Comparison of ENCODE assay signal across 8 cellular contexts in genomic region chr6:112087136-112087908, GRCh38. TPM values are rescaled to one million over a fixed set of nuclear protein-coding genes. Genes with fewer than 3 reads are reported as not detected.
DNase-seq lines count a peak whose midpoint lies in the region; ATAC-seq, FAIRE-seq and TF ChIP-seq lines count a peak whose summit lies in the region.

Gene FAM229B (plus strand): TSS chr6:112087591. CDS start chr6:112099284, 11,693 bp downstream.
Gene TUBE1 (minus strand): TSS chr6:112087482. CDS start chr6:112087434, 48 bp downstream.

- H3K9me3 ChIP-seq in ES-I3 (ENCODE audit: control insufficient read depth, insufficient read depth, low read length) (no peaks in the 10 kb centered on the region), Loucy (ENCODE audit: insufficient read depth, low read depth, low read length) (no peaks in the 10 kb centered on the region), RWPE2 (ENCODE audit: severe bottlenecking) (no peaks in the 10 kb centered on the region), neural progenitor cell (ENCODE audit: low read depth) (no peaks in the 10 kb centered on the region)

- H3K4me1 ChIP-seq in ES-I3 (ENCODE audit: insufficient read depth, low read length), result no peaks in the 10 kb centered on the region
- H3K4me1 ChIP-seq in Loucy (ENCODE audit: insufficient read depth, low read length, poor library complexity, severe bottlenecking), result peaks cover 11% of the 10 kb centered on the region
- H3K4me1 ChIP-seq in RWPE2 (ENCODE audit: insufficient read depth, poor library complexity, severe bottlenecking), result peaks cover 6% of the 10 kb centered on the region
- H3K4me1 ChIP-seq in foreskin keratinocyte, result peaks cover 8% of the 10 kb centered on the region
- peaks cover 7% of the 10 kb centered on the region for H3K4me1 ChIP-seq in neural progenitor cell

- ATAC-seq in RWPE2 (ENCODE audit: low read depth) (peak; percentile 90), foreskin keratinocyte (peak; percentile 93)

- no peaks in the 10 kb centered on the region for H3K27me3 ChIP-seq in Loucy (ENCODE audit: insufficient read depth, low read length, poor library complexity, severe bottlenecking)
- no peaks in the 10 kb centered on the region for H3K27me3 ChIP-seq in RWPE2 (ENCODE audit: insufficient read depth, poor library complexity, severe bottlenecking)
- H3K27me3 ChIP-seq in foreskin keratinocyte, result no peaks in the 10 kb centered on the region
- H3K27me3 ChIP-seq in neural progenitor cell, result peaks cover 18% of the 10 kb centered on the region

- H3K27me3 Mint-ChIP-seq in neural progenitor cell (ENCODE audit: insufficient read depth, low read depth), result no peaks in the 10 kb centered on the region

- TF ChIP-seq POLR2A in H54 (IDR thresholded peaks at IDR 0.05; ENCODE audit: low read depth, low read length), result peak; percentile 68

- H3K36me3 Mint-ChIP-seq in neural progenitor cell, result peaks cover 10% of the 10 kb centered on the region

- no peak within 1 kb of the TSS for H3K4me3 Mint-ChIP-seq in neural progenitor cell

- TF ChIP-seq CTCF in Loucy (conservative IDR thresholded peaks at IDR 0.05; ENCODE audit: low read length) (no peak), RWPE2 (IDR thresholded peaks at IDR 0.05; ENCODE audit: poor library complexity, severe bottlenecking) (no peak), foreskin keratinocyte (conservative IDR thresholded peaks at IDR 0.05) (peak; percentile 30), neural progenitor cell (IDR thresholded peaks at IDR 0.05) (no peak)

- H3K4me3 ChIP-seq in Loucy (ENCODE audit: low read length, poor library complexity, severe bottlenecking), result peak within 1 kb of the TSS; percentile 90
- H3K4me3 ChIP-seq in RWPE2 (ENCODE audit: severe bottlenecking), result peak within 1 kb of the TSS; percentile 63
- peak within 1 kb of the TSS; percentile 82 for H3K4me3 ChIP-seq in neural progenitor cell

- no peak within 1 kb of the TSS for H3K27ac Mint-ChIP-seq in neural progenitor cell

- H2AFZ ChIP-seq in Loucy (ENCODE audit: low read length), result peak within 1 kb of the TSS; percentile 99
- H2AFZ ChIP-seq in neural progenitor cell (replicated peaks), result peak within 1 kb of the TSS; percentile 96

- H3K4me1 Mint-ChIP-seq in neural progenitor cell, result peaks cover 11% of the 10 kb centered on the region

- FAIRE-seq in H54 (lab: Jason Lieb, UNC), result peak; percentile 97

- H3K9ac ChIP-seq in ES-I3 (ENCODE audit: low read depth, low read length) (peak within 1 kb of the TSS; percentile 64), Loucy (ENCODE audit: low read depth, low read length, poor library complexity, severe bottlenecking) (peak within 1 kb of the TSS; percentile 74), neural progenitor cell (peak within 1 kb of the TSS; percentile 3)

- H3K79me2 ChIP-seq in Loucy (ENCODE audit: insufficient read depth, low read length), result peaks cover 5% of the 10 kb centered on the region; the same call in 1 of the 2 replicates
- H3K79me2 ChIP-seq in neural progenitor cell (ENCODE audit: low read depth), result peaks cover 9% of the 10 kb centered on the region

- H3K27ac ChIP-seq in RWPE2 (ENCODE audit: poor library complexity, severe bottlenecking) (peak within 1 kb of the TSS; percentile 26), foreskin keratinocyte (peak within 1 kb of the TSS; percentile 8), neural progenitor cell (no peak within 1 kb of the TSS)

- H3K4me2 ChIP-seq in Loucy (ENCODE audit: low read depth, low read length, poor library complexity, severe bottlenecking) (peak within 1 kb of the TSS; percentile 90), neural progenitor cell (peak within 1 kb of the TSS; percentile 87)

- H3K9me3 Mint-ChIP-seq in neural progenitor cell, result no peaks in the 10 kb centered on the region

- H3K9me2 ChIP-seq in Loucy (replicated peaks; ENCODE audit: low read depth, low read length), result no peaks in the 10 kb centered on the region

- no peaks in the 10 kb centered on the region for H3F3A ChIP-seq in Loucy (ENCODE audit: low read depth)
- H3F3A ChIP-seq in neural progenitor cell (ENCODE audit: low read depth), result peaks cover 13% of the 10 kb centered on the region

- peak; percentile 45 for DNase-seq in H54 (ENCODE audit: insufficient read length, low spot score)
- peak; percentile 93 for DNase-seq in RWPE2 (ENCODE audit: low spot score)
- peak; percentile 95 for DNase-seq in activated effector memory CD4-positive, alpha-beta T cell treated with anti-CD3 and anti-CD28 coated beads, Interleukin-2, amount 50 U/mL, for 16 hours
- DNase-seq in foreskin keratinocyte, result peak; percentile 82 to 93
- DNase-seq in neural progenitor cell (ENCODE audit: low spot score), result peak; percentile 98
- DNase-seq in stromal cell of bone marrow (ENCODE audit: low read depth), result peak; percentile 98

- peaks cover 4% of the 10 kb centered on the region for H4K20me1 ChIP-seq in Loucy (ENCODE audit: insufficient read depth, low read length, poor library complexity, severe bottlenecking)
- H4K20me1 ChIP-seq in neural progenitor cell (ENCODE audit: low read depth), result no peaks in the 10 kb centered on the region

- H3K36me3 ChIP-seq in ES-I3 (ENCODE audit: insufficient read depth, low read length) (no peaks in the 10 kb centered on the region), Loucy (ENCODE audit: insufficient read depth, low read length) (no peaks in the 10 kb centered on the region), RWPE2 (ENCODE audit: low read depth) (peaks cover 31% of the 10 kb centered on the region), neural progenitor cell (no peaks in the 10 kb centered on the region)

RNA-seq across cellular contexts. Expression of gene FAM229B, which starts in this region (rescaled TPM):
- 12.9 and 17.7 TPM in 2 replicates for total RNA-seq in foreskin keratinocyte
- polyA plus RNA-seq in foreskin keratinocyte, result 18.7 and 23.6 TPM in 2 replicates
- total RNA-seq in neural progenitor cell (ENCODE audit: low replicate concordance), result 14.1 and 32.2 TPM in 2 replicates

RNA-seq across cellular contexts. Expression of gene TUBE1, which starts in this region (rescaled TPM):
- 11.8 and 14.2 TPM in 2 replicates for total RNA-seq in foreskin keratinocyte
- 7.2 and 8.0 TPM in 2 replicates for polyA plus RNA-seq in foreskin keratinocyte
- total RNA-seq in neural progenitor cell (ENCODE audit: low replicate concordance), result 24.1 and 49.0 TPM in 2 replicates

Comparison
In these comparisons a context has a peak if more than half of its experiments do, and no peak if none do; other contexts are left out.
1. H3K9ac ChIP-seq: peak in every context shown above with its lines; median percentile 74 in Loucy; 64 in ES-I3; 3 in neural progenitor cell.
2. DNase-seq: peak in every context shown above with its lines; median percentile 98 in neural progenitor cell; 98 in stromal cell of bone marrow; 95 in activated effector memory CD4-positive, alpha-beta T cell treated with anti-CD3 and anti-CD28 coated beads, Interleukin-2, amount 50 U/mL, for 16 hours; 93 in RWPE2; 88 in foreskin keratinocyte; 45 in H54.